ENCODE assay signal across 16 cellular contexts in the genomic region with DNA sequence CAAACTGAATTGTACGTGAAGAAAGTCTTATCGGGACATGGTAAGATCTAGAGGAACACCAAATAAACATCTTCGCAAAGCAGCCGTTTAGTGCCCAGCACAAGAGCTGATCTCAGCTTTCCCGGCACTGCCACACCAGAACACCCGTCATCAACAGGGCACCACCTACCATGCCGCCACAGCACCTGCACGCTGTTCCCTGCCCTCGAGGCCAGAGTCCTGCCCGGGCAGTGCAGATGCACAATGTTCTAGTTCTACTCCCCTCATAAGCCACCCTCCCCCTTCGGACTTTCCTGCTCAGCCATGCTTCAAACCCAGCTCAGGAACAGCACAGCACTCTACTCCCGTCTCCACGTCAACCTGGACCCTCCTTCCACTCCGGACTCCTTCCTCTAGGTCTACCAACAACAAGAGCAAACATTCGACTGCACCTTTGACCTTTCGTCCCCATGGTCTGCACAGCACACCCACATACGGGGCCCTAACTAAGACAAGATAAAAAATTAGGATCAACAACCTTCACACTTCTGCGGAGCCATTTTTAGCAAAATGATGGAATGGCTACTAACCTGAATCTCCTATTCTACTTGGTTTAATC. TPM values are rescaled to one million over a fixed set of nuclear protein-coding genes. Genes with fewer than 3 reads are reported as not detected.
DNase-seq lines count a peak whose midpoint lies in the region; ATAC-seq and TF ChIP-seq lines count a peak whose summit lies in the region.
"Had no signal": no experiment of that assay in that cellular context is flagged by ENCODE, and none has a peak within 500 bp of the region (broad histone marks: within the 10 kb centered on the region; RNA-seq: fewer than 3 reads in every experiment).

No MANE protein-coding gene starts in this region.

- H3K14ac ChIP-seq in H9 (ENCODE audit: insufficient read depth, low read length): no peak overlapping the region; the same call in 1 of the 2 replicates

- no peak for ATAC-seq in GM21619 (IDR thresholded peaks at IDR 0.05; ENCODE audit: unreplicated experiment)
- ATAC-seq in activated CD4-positive, CD25-positive, alpha-beta regulatory T cell treated with anti-CD3 and anti-CD28 coated beads, Interleukin-2, amount 50 U/mL, for 24 hours: no peak
- ATAC-seq in GM18909 (IDR thresholded peaks at IDR 0.05; ENCODE audit: poor library complexity, unreplicated experiment): no peak
- ATAC-seq: PC-3 had no signal

- H3K4me3 Mint-ChIP-seq in H9: no peak overlapping the region; a peak in 1 of 5 replicates
- no peak overlapping the region for H3K4me3 Mint-ChIP-seq in dendritic cell treated with granulocyte-macrophage colony-stimulating factor and Interleukin-4, amounts not matched to agents 40 ng/mL and 50 ng/mL, for 4 days
- H3K4me3 Mint-ChIP-seq in nephron progenitor cell: no peak overlapping the region

- no peak overlapping the region for H3K18ac ChIP-seq in H9 (ENCODE audit: insufficient read length, low read depth, low read length)

- no peak overlapping the region for H2AK5ac ChIP-seq in H9 (ENCODE audit: insufficient read length, low read length)

- no peak overlapping the region for H2BK5ac ChIP-seq in H9 (ENCODE audit: insufficient read length, low read length)

- no peak overlapping the region for H4K91ac ChIP-seq in H9 (ENCODE audit: insufficient read length, low read depth, low read length)

- no peak overlapping the region for H2BK12ac ChIP-seq in H9 (ENCODE audit: insufficient read length, low read depth, low read length)

- no peak overlapping the region for H2AFZ ChIP-seq in H9 (ENCODE audit: low read length)

- POLR2A ChIA-PET in A673 (lab: Charles Lee; ENCODE audit: low non-redundant PET): no interaction called here

- H3K4me1 ChIP-seq in A673 (ENCODE audit: insufficient read depth, low read length, poor library complexity, severe bottlenecking) (no peaks in the 10 kb centered on the region), H9 (ENCODE audit: insufficient read depth, low read length) (peaks cover 4% of the 10 kb centered on the region; the same call in 1 of the 2 replicates)

- H3K27ac ChIP-seq in A673 (ENCODE audit: low read depth, low read length, poor library complexity, severe bottlenecking) (peak overlapping the region; percentile 15), H9 (ENCODE audit: insufficient read length, low read depth, low read length) (no peak overlapping the region)

- H3K4me2 ChIP-seq in H9 (ENCODE audit: insufficient read depth, insufficient read length, low read length): no peak overlapping the region

- H3K9me3 Mint-ChIP-seq in H9: no peaks in the 10 kb centered on the region
- no peaks in the 10 kb centered on the region for H3K9me3 Mint-ChIP-seq in dendritic cell treated with granulocyte-macrophage colony-stimulating factor and Interleukin-4, amounts not matched to agents 40 ng/mL and 50 ng/mL, for 4 days
- H3K9me3 Mint-ChIP-seq in nephron progenitor cell: no peaks in the 10 kb centered on the region

- WGBS in H9 (ENCODE audit: extremely low coverage, insufficient read length, low lambda C conversion rate): no CpG with 5 or more reads among the region's 18 CpGs

- H3K4ac ChIP-seq in H9 (ENCODE audit: low read depth, low read length): no peak overlapping the region

- DNase-seq in A673 (ENCODE audit: low spot score) (no peak), H9 (no peak), nephron progenitor cell (no peak)
- DNase-seq: C1 segment of cervical spinal cord, DMS79, NCI-H1417 treated with DMSO at 0.1 percent for 48 hours, NCI-H187 treated with DMSO at 0.1 percent for 48 hours, NCI-H345, NCI-H526, PC-3, RPMI8226, SHP77 treated with DMSO at 0.1 percent for 48 hours had no signal

- peaks cover 32% of the 10 kb centered on the region for H3K36me3 ChIP-seq in A673 (ENCODE audit: insufficient read depth, low read length, poor library complexity, severe bottlenecking)

- H3K4me3 ChIP-seq in A673 (ENCODE audit: low read depth, low read length, poor library complexity, severe bottlenecking): no peak overlapping the region

- TF ChIP-seq CTCF in A673 (conservative IDR thresholded peaks at IDR 0.05; ENCODE audit: low read depth, low read length) (no peak), H9 (conservative IDR thresholded peaks at IDR 0.05) (no peak), nephron progenitor cell (IDR thresholded peaks at IDR 0.05) (no peak)

- no peak overlapping the region for H3K9ac ChIP-seq in H9 (ENCODE audit: extremely low read depth, insufficient read length, low read length)

- peaks cover 6 to 41% (median 40%) of the 10 kb centered on the region in 3 experiments for H3K36me3 Mint-ChIP-seq in H9 (ENCODE audit: insufficient read depth in 1 of 3, low read depth in 3 of 3)
- H3K36me3 Mint-ChIP-seq in dendritic cell treated with granulocyte-macrophage colony-stimulating factor and Interleukin-4, amounts not matched to agents 40 ng/mL and 50 ng/mL, for 4 days (ENCODE audit: low read depth): peaks cover 91% of the 10 kb centered on the region
- H3K36me3 Mint-ChIP-seq in nephron progenitor cell (ENCODE audit: low read depth): peaks cover 75% of the 10 kb centered on the region

- H3K27me3 Mint-ChIP-seq in H9 (ENCODE audit: low read depth) (no peaks in the 10 kb centered on the region), nephron progenitor cell (ENCODE audit: low read depth, poor library complexity) (no peaks in the 10 kb centered on the region)
- H3K27me3 Mint-ChIP-seq in dendritic cell treated with granulocyte-macrophage colony-stimulating factor and Interleukin-4, amounts not matched to agents 40 ng/mL and 50 ng/mL, for 4 days: no peaks in the 10 kb centered on the region

- no TSS peak for BruUV-seq in A673 (replicated peaks; lab: Mats Ljungman, UMichigan)

- H3K27ac Mint-ChIP-seq in H9 (peak overlapping the region in 2 of 3 experiments; percentile 17 to 24; a peak in 3 of 7 replicates), nephron progenitor cell (peak overlapping the region; percentile 46)
- peak overlapping the region; percentile 5 for H3K27ac Mint-ChIP-seq in dendritic cell treated with granulocyte-macrophage colony-stimulating factor and Interleukin-4, amounts not matched to agents 40 ng/mL and 50 ng/mL, for 4 days

- H3K4me1 Mint-ChIP-seq in H9 (peaks cover 4 to 14% of the 10 kb centered on the region in 2 experiments), nephron progenitor cell (peaks cover 17% of the 10 kb centered on the region)
- H3K4me1 Mint-ChIP-seq in dendritic cell treated with granulocyte-macrophage colony-stimulating factor and Interleukin-4, amounts not matched to agents 40 ng/mL and 50 ng/mL, for 4 days (ENCODE audit: low read depth): no peaks in the 10 kb centered on the region

- H3K79me2 ChIP-seq in H9 (ENCODE audit: insufficient read depth, low read length): no peaks in the 10 kb centered on the region

- no peaks in the 10 kb centered on the region for H3K27me3 ChIP-seq in A673 (replicated peaks; ENCODE audit: insufficient read depth, low read depth, low read length, poor library complexity)
- H3K27me3 ChIP-seq in H9 (ENCODE audit: insufficient read depth, low read length): no peaks in the 10 kb centered on the region

- H2BK120ac ChIP-seq in H9 (ENCODE audit: low read depth, low read length, poor library complexity, severe bottlenecking): no peak overlapping the region

- no peak overlapping the region for H3K23ac ChIP-seq in H9 (ENCODE audit: insufficient read length, low read depth, low read length)

- H3T11ph ChIP-seq in H9 (ENCODE audit: low read length): no peak overlapping the region

- H3K56ac ChIP-seq in H9 (ENCODE audit: insufficient read length, low read depth, low read length): no peak overlapping the region

- intact Hi-C loops in A673 (cut with micrococcal nuclease; ENCODE audit: unreplicated experiment): no loop called here
- intact Hi-C loops in dendritic cell treated with granulocyte-macrophage colony-stimulating factor and Interleukin-4, amounts not matched to agents 40 ng/mL and 50 ng/mL, for 4 days (cut with micrococcal nuclease): no loop called here

- CTCF ChIA-PET in A673 (lab: Charles Lee): no interaction called here

- peaks cover 2% of the 10 kb centered on the region for H4K20me1 ChIP-seq in H9 (ENCODE audit: control insufficient read depth, insufficient read depth, insufficient read length)

- no peaks in the 10 kb centered on the region for H3K23me2 ChIP-seq in H9 (ENCODE audit: insufficient read length, low read depth, low read length, poor library complexity, severe bottlenecking)

- no peaks in the 10 kb centered on the region for H3K9me3 ChIP-seq in A673 (ENCODE audit: low read depth, low read length, poor library complexity, severe bottlenecking)
- no peaks in the 10 kb centered on the region for H3K9me3 ChIP-seq in H9 (ENCODE audit: control insufficient read depth, low read depth, low read length)

- H4K5ac ChIP-seq in H9 (ENCODE audit: insufficient read length, low read depth, low read length): no peak overlapping the region

- no peaks in the 10 kb centered on the region for H3K79me1 ChIP-seq in H9 (ENCODE audit: insufficient read depth, low read depth, low read length, poor library complexity, severe bottlenecking)

- no peak overlapping the region for H2BK20ac ChIP-seq in H9 (ENCODE audit: low read depth, low read length, poor library complexity, severe bottlenecking)

- H2BK15ac ChIP-seq in H9 (ENCODE audit: low read depth, low read length): no peak overlapping the region

- H4K8ac ChIP-seq in H9 (replicated peaks; ENCODE audit: insufficient read length, low read depth, low read length): no peak overlapping the region

RNA-seq across cellular contexts. Expression of a gene that starts 25.1 kb away (rescaled TPM):
- total RNA-seq in A673 (2021) (61.4 and 63.9 TPM in 2 replicates), H9 (2021) (35.6 and 37.3 TPM in 2 replicates)
